In genomic region chr1:157367870-157368269, GRCh38 we compare ENCODE assay signal across 1 cellular context.
A peak's percentile ranks its signal among the peaks of the same experiment; 100 is the strongest.
TF ChIP-seq lines count a peak whose summit lies in the region.

No MANE protein-coding gene starts in this region.

TF ChIP-seq in K562, 482 proteins besides CTCF, POLR2A, EP300 and RAD21 (continued from another document):
- TF ChIP-seq RERE (CRISPR knock-in tag; IDR thresholded peaks at IDR 0.05; ENCODE audit: borderline replicate concordance) (no peak), THRAP3 (IDR thresholded peaks at IDR 0.05; ENCODE audit: borderline replicate concordance) (no peak), ILF3 (IDR thresholded peaks at IDR 0.05; ENCODE audit: borderline replicate concordance) (no peak), FOXA3 (CRISPR knock-in tag; conservative IDR thresholded peaks at IDR 0.05 in 1 of 2, IDR thresholded peaks at IDR 0.05 in 1 of 2) (peak in 1 of 2 experiments; percentile 97; a peak in 2 of 4 replicates), SMARCC2 (IDR thresholded peaks at IDR 0.05; ENCODE audit: low read depth) (no peak), ARID1B (IDR thresholded peaks at IDR 0.05) (peak; percentile 64), NR2C2 (CRISPR knock-in tag; IDR thresholded peaks at IDR 0.05) (no peak), NR2C2 (tag; IDR thresholded peaks at IDR 0.05) (peak; percentile 67; the same call in 1 of the 2 replicates)
- TF ChIP-seq, protein P1, sequence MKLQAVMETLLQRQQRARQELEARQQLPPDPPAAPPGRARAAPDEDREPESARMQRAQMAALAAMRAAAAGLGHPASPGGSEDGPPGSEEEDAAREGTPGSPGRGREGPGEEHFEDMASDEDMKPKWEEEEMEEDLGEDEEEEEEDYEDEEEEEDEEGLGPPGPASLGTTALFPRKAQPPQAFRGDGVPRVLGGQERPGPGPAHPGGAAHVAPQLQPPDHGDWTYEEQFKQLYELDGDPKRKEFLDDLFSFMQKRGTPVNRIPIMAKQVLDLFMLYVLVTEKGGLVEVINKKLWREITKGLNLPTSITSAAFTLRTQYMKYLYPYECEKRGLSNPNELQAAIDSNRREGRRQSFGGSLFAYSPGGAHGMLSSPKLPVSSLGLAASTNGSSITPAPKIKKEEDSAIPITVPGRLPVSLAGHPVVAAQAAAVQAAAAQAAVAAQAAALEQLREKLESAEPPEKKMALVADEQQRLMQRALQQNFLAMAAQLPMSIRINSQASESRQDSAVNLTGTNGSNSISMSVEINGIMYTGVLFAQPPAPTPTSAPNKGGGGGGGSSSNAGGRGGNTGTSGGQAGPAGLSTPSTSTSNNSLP (IDR thresholded peaks at IDR 0.05; ENCODE audit: borderline replicate concordance, low read depth, low read length), result no peak
